Comparison of ENCODE assay signal across 29 cellular contexts in genomic region chr10:21431799-21432198, GRCh38.
"Had no signal": no experiment of that assay in that cellular context is flagged by ENCODE, and none has a peak within 500 bp of the region (broad histone marks: within the 10 kb centered on the region; RNA-seq: fewer than 3 reads in every experiment).

No MANE protein-coding gene starts in this region.

- DNase-seq: activated CD4-positive, alpha-beta memory T cell treated with anti-CD3 and anti-CD28 coated beads, Interleukin-2, amount 10 ng/mL, durations not matched to agents 7 days and 5 days; activated CD4-positive, alpha-beta T cell treated with anti-CD3 and anti-CD28 coated beads for 1 hour; activated CD4-positive, alpha-beta T cell treated with anti-CD3 and anti-CD28 coated beads for 48 hours; activated CD4-positive, CD25-positive, alpha-beta regulatory T cell; activated CD8-positive, alpha-beta memory T cell treated with anti-CD3 and anti-CD28 coated beads for 24 hours; activated CD8-positive, alpha-beta memory T cell treated with anti-CD3 and anti-CD28 coated beads, Interleukin-2, amount 10 ng/mL, durations not matched to agents 7 days and 5 days; activated CD8-positive, alpha-beta memory T cell treated with anti-CD3 and anti-CD28 coated beads, Interleukin-2, amount 50 U/mL, for 48 hours; activated effector memory CD4-positive, alpha-beta T cell treated with Interleukin-2 at 50 U/mL for 16 hours; activated naive CD4-positive, alpha-beta T cell treated with anti-CD3 and anti-CD28 coated beads, Interleukin-2, amount 10 ng/mL, durations not matched to agents 7 days and 5 days; activated naive CD8-positive, alpha-beta T cell treated with anti-CD3 and anti-CD28 coated beads, Interleukin-2, amount 50 U/mL, for 24 hours; activated T-cell treated with anti-CD3 and anti-CD28 coated beads, Interleukin-2, amount 50 U/mL, for 48 hours; anterior cingulate cortex; Kasumi-1; MM.1S; MV-4-11; NCI-H1092; NCI-H1436 treated with DMSO at 0.1 percent for 48 hours; NCI-H1694 treated with DMSO at 0.1 percent for 48 hours; NCI-H2029; NCI-H345; NCI-H524 treated with DMSO at 0.1 percent for 48 hours; SHP77; SJCRH30; T1000; WERI-Rb-1 had no signal

- H3K36me3 ChIP-seq: SJCRH30, WERI-Rb-1 had no signal

- H3K4me3 Mint-ChIP-seq: activated CD4-positive, alpha-beta memory T cell treated with anti-CD3 and anti-CD28 coated beads, Interleukin-2, amount 10 ng/mL, durations not matched to agents 7 days and 5 days; activated CD8-positive, alpha-beta memory T cell treated with anti-CD3 and anti-CD28 coated beads, Interleukin-2, amount 10 ng/mL, durations not matched to agents 7 days and 5 days; activated naive CD4-positive, alpha-beta T cell treated with anti-CD3 and anti-CD28 coated beads, Interleukin-2, amount 10 ng/mL, durations not matched to agents 7 days and 5 days; activated naive CD8-positive, alpha-beta T cell; activated naive CD8-positive, alpha-beta T cell treated with anti-CD3 and anti-CD28 coated beads, Interleukin-2, amount 50 U/mL, for 24 hours; brain; central memory CD8-positive, alpha-beta T cell had no signal

- H3K36me3 Mint-ChIP-seq: activated naive CD8-positive, alpha-beta T cell had no signal

- H3K27ac Mint-ChIP-seq: activated CD4-positive, alpha-beta memory T cell treated with anti-CD3 and anti-CD28 coated beads, Interleukin-2, amount 10 ng/mL, durations not matched to agents 7 days and 5 days; activated CD8-positive, alpha-beta memory T cell treated with anti-CD3 and anti-CD28 coated beads, Interleukin-2, amount 10 ng/mL, durations not matched to agents 7 days and 5 days; activated naive CD4-positive, alpha-beta T cell treated with anti-CD3 and anti-CD28 coated beads, Interleukin-2, amount 10 ng/mL, durations not matched to agents 7 days and 5 days; activated naive CD8-positive, alpha-beta T cell; activated naive CD8-positive, alpha-beta T cell treated with anti-CD3 and anti-CD28 coated beads, Interleukin-2, amount 50 U/mL, for 24 hours; brain had no signal

- H3K27ac ChIP-seq: SJCRH30, SK-N-MC, WERI-Rb-1 had no signal

- H3K4me3 ChIP-seq: SJCRH30, SK-N-MC had no signal

- H3K4me1 Mint-ChIP-seq: activated naive CD8-positive, alpha-beta T cell treated with anti-CD3 and anti-CD28 coated beads, Interleukin-2, amount 50 U/mL, for 24 hours; brain; central memory CD8-positive, alpha-beta T cell had no signal

- H3K9me3 Mint-ChIP-seq: activated CD4-positive, alpha-beta memory T cell treated with anti-CD3 and anti-CD28 coated beads, Interleukin-2, amount 10 ng/mL, durations not matched to agents 7 days and 5 days; central memory CD8-positive, alpha-beta T cell had no signal

- H3K4me1 ChIP-seq: SJCRH30 had no signal

- H3K9me3 ChIP-seq: SJCRH30 had no signal

- H3K27me3 ChIP-seq: SJCRH30 had no signal

- ATAC-seq: activated CD8-positive, alpha-beta memory T cell treated with anti-CD3 and anti-CD28 coated beads, Interleukin-2, amount 10 ng/mL, durations not matched to agents 7 days and 5 days; activated naive CD8-positive, alpha-beta T cell treated with anti-CD3 and anti-CD28 coated beads, Interleukin-2, amount 50 U/mL, for 24 hours had no signal

- H3K27me3 Mint-ChIP-seq: activated CD4-positive, alpha-beta memory T cell treated with anti-CD3 and anti-CD28 coated beads, Interleukin-2, amount 10 ng/mL, durations not matched to agents 7 days and 5 days; activated naive CD8-positive, alpha-beta T cell treated with anti-CD3 and anti-CD28 coated beads, Interleukin-2, amount 50 U/mL, for 24 hours had no signal
